ENCODE assay signal across 28 cellular contexts in genomic region chr7:10568891-10569290, GRCh38.
"Had no signal": no experiment of that assay in that cellular context is flagged by ENCODE, and none has a peak within 500 bp of the region (broad histone marks: within the 10 kb centered on the region; RNA-seq: fewer than 3 reads in every experiment).

No MANE protein-coding gene starts in this region.

- H3K27me3 ChIP-seq: colonic mucosa, dorsolateral prefrontal cortex, esophagus muscularis mucosa, esophagus squamous epithelium, foreskin keratinocyte, gastrocnemius medialis, gastroesophageal sphincter, heart left ventricle, heart right ventricle had no signal

- H3K27ac ChIP-seq: colonic mucosa, coronary artery, dorsolateral prefrontal cortex, epithelial cell of prostate, esophagus muscularis mucosa, esophagus squamous epithelium, foreskin keratinocyte, gastrocnemius medialis, gastroesophageal sphincter, heart left ventricle, heart right ventricle had no signal

- H3K4me3 ChIP-seq: colonic mucosa, coronary artery, dorsolateral prefrontal cortex, esophagus muscularis mucosa, esophagus squamous epithelium, gastrocnemius medialis, gastroesophageal sphincter, heart left ventricle, heart right ventricle had no signal

- DNase-seq: colonic mucosa; cortex of kidney; dermis blood vessel endothelial cell; dorsolateral prefrontal cortex; effector CD4-positive, alpha-beta T cell; effector CD8-positive, alpha-beta T cell; effector memory CD4-positive, alpha-beta T cell; effector memory CD8-positive, alpha-beta T cell; endodermal cell; erythroblast; esophagus squamous epithelium; foreskin fibroblast; foreskin keratinocyte; foreskin melanocyte; gastrocnemius medialis; glutamatergic neuron; head of caudate nucleus; heart left ventricle; heart right ventricle had no signal

- H3K36me3 ChIP-seq: colonic mucosa, esophagus muscularis mucosa, esophagus squamous epithelium, gastrocnemius medialis, gastroesophageal sphincter, heart left ventricle, heart right ventricle had no signal

- FAIRE-seq: colon, endometrium, endothelial cell of umbilical vein, frontal cortex had no signal

- H3K9me3 ChIP-seq: colonic mucosa, esophagus squamous epithelium, gastrocnemius medialis, gastroesophageal sphincter had no signal

- ATAC-seq: effector memory CD8-positive, alpha-beta T cell; esophagus mucosa; foreskin keratinocyte; gastrocnemius medialis; gastroesophageal sphincter; heart left ventricle; heart right ventricle had no signal

- H3K4me1 ChIP-seq: colonic mucosa, esophagus muscularis mucosa, esophagus squamous epithelium, foreskin keratinocyte, gastrocnemius medialis, gastroesophageal sphincter, heart left ventricle, heart right ventricle had no signal
